ENCODE assay signal across 1 cellular context in genomic region chr4:39319678-39320077, GRCh38.
A peak's percentile ranks its signal among the peaks of the same experiment; 100 is the strongest.
TF ChIP-seq lines count a peak whose summit lies in the region.

No MANE protein-coding gene starts in this region.

TF ChIP-seq in K562, 482 proteins besides CTCF, POLR2A, EP300 and RAD21 (continued from another document and continues in another):
- TF ChIP-seq ATF4 (CRISPR knock-in tag; IDR thresholded peaks at IDR 0.05) (0 out of 2 replicates have a peak, but pooled peaks have one; percentile 40), ZNF134 (CRISPR knock-in tag; conservative IDR thresholded peaks at IDR 0.05) (no peak), CC2D1A (IDR thresholded peaks at IDR 0.05) (no peak), ZNF655 (CRISPR knock-in tag; IDR thresholded peaks at IDR 0.05) (no peak), ZNF511 (CRISPR knock-in tag; IDR thresholded peaks at IDR 0.05) (no peak), RUNX1 (IDR thresholded peaks at IDR 0.05; ENCODE audit: low read depth) (no peak), PBX2 (CRISPR knock-in tag; IDR thresholded peaks at IDR 0.05; ENCODE audit: low read depth) (no peak), PBX2 (tag; conservative IDR thresholded peaks at IDR 0.05; ENCODE audit: low read depth) (no peak), SMAD4 (CRISPR knock-in tag; conservative IDR thresholded peaks at IDR 0.05) (0 out of 2 replicates have a peak, but pooled peaks have one; percentile 35), CHAMP1 (IDR thresholded peaks at IDR 0.05) (no peak), FOXA3 (CRISPR knock-in tag; conservative IDR thresholded peaks at IDR 0.05 in 1 of 2, IDR thresholded peaks at IDR 0.05 in 1 of 2) (no peak), CEBPG (CRISPR knock-in tag; IDR thresholded peaks at IDR 0.05) (no peak), CEBPG (tag; conservative IDR thresholded peaks at IDR 0.05 in 1 of 2, IDR thresholded peaks at IDR 0.05 in 1 of 2) (peak in 1 of 2 experiments; percentile 88; a peak in 2 of 4 replicates), ZFP36 (IDR thresholded peaks at IDR 0.05; ENCODE audit: low read depth, low read length, partially characterized antibody) (no peak), ARHGAP35 (IDR thresholded peaks at IDR 0.05; ENCODE audit: partially characterized antibody) (no peak), FOXP4 (CRISPR knock-in tag; IDR thresholded peaks at IDR 0.05; ENCODE audit: borderline replicate concordance) (no peak), TSHZ1 (CRISPR knock-in tag; IDR thresholded peaks at IDR 0.05) (no peak), DMBX1 (CRISPR knock-in tag; IDR thresholded peaks at IDR 0.05; ENCODE audit: borderline replicate concordance) (peak; percentile 69), ZNF644 (tag; IDR thresholded peaks at IDR 0.05; ENCODE audit: low read depth) (no peak), MYC (IDR thresholded peaks at IDR 0.05; ENCODE audit: low read depth, low read length) (no peak), MYC (CRISPR knock-in tag; IDR thresholded peaks at IDR 0.05; ENCODE audit: borderline replicate concordance, low read depth) (no peak), SMARCC2 (IDR thresholded peaks at IDR 0.05; ENCODE audit: low read depth) (no peak), ARID1B (IDR thresholded peaks at IDR 0.05) (peak; percentile 68), JUND (IDR thresholded peaks at IDR 0.05; ENCODE audit: borderline replicate concordance, low read depth, low read length) (peak; percentile 76), JUND (tag; IDR thresholded peaks at IDR 0.05; ENCODE audit: borderline replicate concordance, low read depth, low read length) (no peak; the same call in 2 of the 3 replicates), NFATC3 (IDR thresholded peaks at IDR 0.05) (no peak), ELK1 (CRISPR knock-in tag; IDR thresholded peaks at IDR 0.05) (no peak), NFIX (CRISPR knock-in tag; IDR thresholded peaks at IDR 0.05; ENCODE audit: low read depth) (no peak), PATZ1 (CRISPR knock-in tag; IDR thresholded peaks at IDR 0.05; ENCODE audit: borderline replicate concordance) (no peak), RFX5 (IDR thresholded peaks at IDR 0.05; ENCODE audit: low read depth, low read length) (no peak), CREBBP (IDR thresholded peaks at IDR 0.05; ENCODE audit: low read depth, low read length) (no peak), HEY1 (CRISPR knock-in tag; IDR thresholded peaks at IDR 0.05; ENCODE audit: borderline replicate concordance) (no peak), L3MBTL2 (IDR thresholded peaks at IDR 0.05) (no peak), GTF2E2 (tag; IDR thresholded peaks at IDR 0.05) (no peak), ZNF589 (CRISPR knock-in tag; IDR thresholded peaks at IDR 0.05; ENCODE audit: low read depth) (peak; percentile 37; the same call in 1 of the 2 replicates), JUN (IDR thresholded peaks at IDR 0.05; ENCODE audit: borderline replicate concordance, low read depth, low read length) (peak; percentile 43; the same call in 1 of the 2 replicates), JUN (CRISPR knock-in tag; IDR thresholded peaks at IDR 0.05; ENCODE audit: borderline replicate concordance) (no peak), ZNF586 (CRISPR knock-in tag; conservative IDR thresholded peaks at IDR 0.05) (no peak), MEIS2 (IDR thresholded peaks at IDR 0.05; ENCODE audit: partially characterized antibody) (no peak)
